1 cellular context compared by ENCODE assay signal in the genomic region with DNA sequence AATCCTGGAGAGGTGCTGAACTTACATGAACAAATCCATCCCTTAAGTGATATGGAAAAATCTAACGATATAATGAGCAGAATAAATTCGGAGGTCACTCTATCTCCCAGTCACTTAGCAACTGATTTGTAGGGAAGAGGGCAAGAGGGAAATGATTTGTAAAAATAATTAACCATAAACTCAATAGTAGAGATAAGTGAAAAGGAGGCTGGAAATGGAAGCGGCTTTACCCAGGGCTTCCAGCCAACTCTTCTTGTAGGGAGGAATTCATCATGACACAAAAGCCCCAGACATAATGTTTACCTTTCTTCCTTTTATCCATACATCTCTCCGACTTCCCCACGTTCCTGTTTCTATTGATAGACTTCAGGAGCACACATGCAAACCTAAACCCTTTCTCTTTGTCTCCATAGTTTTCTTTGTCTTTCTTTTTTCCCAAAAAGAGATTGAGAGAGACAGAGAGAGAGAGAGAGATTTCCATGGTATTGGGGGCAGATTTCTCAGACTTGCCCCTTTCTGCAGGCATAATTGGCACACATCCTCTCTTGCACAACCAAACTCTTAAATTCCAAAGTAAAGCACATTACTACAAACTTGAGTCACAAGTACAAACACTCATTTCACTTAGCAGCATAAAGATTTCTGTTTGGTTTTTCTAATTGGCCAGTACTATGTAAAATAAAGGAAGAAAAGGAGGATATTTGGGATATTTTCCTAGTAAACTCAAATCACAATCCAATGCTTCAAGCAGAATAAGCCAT.
TF ChIP-seq lines count a peak whose summit lies in the region.

No MANE protein-coding gene starts in this region.

TF ChIP-seq in WTC11, 78 proteins besides CTCF, POLR2A, EP300 and RAD21 (continued from another document):
- TF ChIP-seq, protein P1, sequence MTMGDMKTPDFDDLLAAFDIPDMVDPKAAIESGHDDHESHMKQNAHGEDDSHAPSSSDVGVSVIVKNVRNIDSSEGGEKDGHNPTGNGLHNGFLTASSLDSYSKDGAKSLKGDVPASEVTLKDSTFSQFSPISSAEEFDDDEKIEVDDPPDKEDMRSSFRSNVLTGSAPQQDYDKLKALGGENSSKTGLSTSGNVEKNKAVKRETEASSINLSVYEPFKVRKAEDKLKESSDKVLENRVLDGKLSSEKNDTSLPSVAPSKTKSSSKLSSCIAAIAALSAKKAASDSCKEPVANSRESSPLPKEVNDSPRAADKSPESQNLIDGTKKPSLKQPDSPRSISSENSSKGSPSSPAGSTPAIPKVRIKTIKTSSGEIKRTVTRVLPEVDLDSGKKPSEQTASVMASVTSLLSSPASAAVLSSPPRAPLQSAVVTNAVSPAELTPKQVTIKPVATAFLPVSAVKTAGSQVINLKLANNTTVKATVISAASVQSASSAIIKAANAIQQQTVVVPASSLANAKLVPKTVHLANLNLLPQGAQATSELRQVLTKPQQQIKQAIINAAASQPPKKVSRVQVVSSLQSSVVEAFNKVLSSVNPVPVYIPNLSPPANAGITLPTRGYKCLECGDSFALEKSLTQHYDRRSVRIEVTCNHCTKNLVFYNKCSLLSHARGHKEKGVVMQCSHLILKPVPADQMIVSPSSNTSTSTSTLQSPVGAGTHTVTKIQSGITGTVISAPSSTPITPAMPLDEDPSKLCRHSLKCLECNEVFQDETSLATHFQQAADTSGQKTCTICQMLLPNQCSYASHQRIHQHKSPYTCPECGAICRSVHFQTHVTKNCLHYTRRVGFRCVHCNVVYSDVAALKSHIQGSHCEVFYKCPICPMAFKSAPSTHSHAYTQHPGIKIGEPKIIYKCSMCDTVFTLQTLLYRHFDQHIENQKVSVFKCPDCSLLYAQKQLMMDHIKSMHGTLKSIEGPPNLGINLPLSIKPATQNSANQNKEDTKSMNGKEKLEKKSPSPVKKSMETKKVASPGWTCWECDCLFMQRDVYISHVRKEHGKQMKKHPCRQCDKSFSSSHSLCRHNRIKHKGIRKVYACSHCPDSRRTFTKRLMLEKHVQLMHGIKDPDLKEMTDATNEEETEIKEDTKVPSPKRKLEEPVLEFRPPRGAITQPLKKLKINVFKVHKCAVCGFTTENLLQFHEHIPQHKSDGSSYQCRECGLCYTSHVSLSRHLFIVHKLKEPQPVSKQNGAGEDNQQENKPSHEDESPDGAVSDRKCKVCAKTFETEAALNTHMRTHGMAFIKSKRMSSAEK (CRISPR knock-in tag; IDR thresholded peaks at IDR 0.05; ENCODE audit: borderline replicate concordance): no peak
- TF ChIP-seq EMX1 (CRISPR knock-in tag; IDR thresholded peaks at IDR 0.05): no peak
- TF ChIP-seq CREB1 (CRISPR knock-in tag; IDR thresholded peaks at IDR 0.05): no peak
